Comparison of ENCODE assay signal across 20 cellular contexts in the genomic region with DNA sequence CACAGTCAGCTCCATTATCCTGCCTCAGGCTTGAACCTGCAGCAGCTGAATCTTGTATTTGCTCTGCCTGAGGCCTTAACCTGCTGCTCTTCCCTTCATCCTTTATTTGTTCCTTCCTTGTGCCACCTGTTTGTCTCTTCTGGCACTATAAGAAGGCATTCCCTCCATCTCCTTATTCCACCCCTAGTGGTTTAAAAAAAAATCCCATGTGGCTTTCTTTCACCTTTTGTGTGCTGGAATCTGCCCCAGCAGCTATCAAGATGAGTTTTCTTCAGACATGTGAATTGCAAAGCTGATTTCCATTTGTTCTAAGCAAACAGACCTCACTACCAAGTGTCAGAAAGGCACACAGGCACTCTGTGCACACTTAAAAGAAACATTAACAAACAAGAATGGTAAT.
"Had no signal": no experiment of that assay in that cellular context is flagged by ENCODE, and none has a peak within 500 bp of the region (broad histone marks: within the 10 kb centered on the region; RNA-seq: fewer than 3 reads in every experiment).

No MANE protein-coding gene starts in this region.

- H3K9ac ChIP-seq: parathyroid adenoma had no signal

- H3K27ac ChIP-seq: ascending aorta, breast epithelium, lower lobe of right lung, neutrophil, parathyroid adenoma, transverse colon had no signal

- DNase-seq: activated CD4-positive, alpha-beta T cell treated with anti-CD3 and anti-CD28 coated beads, Interleukin-2, amount 10 ng/mL, durations not matched to agents 7 days and 5 days; activated CD4-positive, CD25-positive, alpha-beta regulatory T cell; activated naive CD4-positive, alpha-beta T cell treated with anti-CD3 and anti-CD28 coated beads for 36 hours; activated naive CD8-positive, alpha-beta T cell treated with anti-CD3 and anti-CD28 coated beads, Interleukin-2, amount 50 U/mL, for 24 hours; activated T-cell treated with anti-CD3 and anti-CD28 coated beads for 4 hours; effector memory CD4-positive, alpha-beta T cell; foreskin melanocyte; left cardiac atrium; lower lobe of right lung; midbrain; stimulated activated CD4-positive, alpha-beta T cell treated with anti-CD3 and anti-CD28 coated beads, Interleukin-2, amount 100 ng/mL, for 48 hours; stimulated activated naive B cell treated with anti-CD40 and anti-IgM and Interleukin-4, amounts not matched to agents 10 μg/mL and 1 μg/mL and 100 μg/mL, for 72 hours; SW 1271; transverse colon had no signal

- H3K4me1 ChIP-seq: ascending aorta, breast epithelium, lower lobe of right lung, parathyroid adenoma, transverse colon had no signal

- H3K9me3 ChIP-seq: ascending aorta, breast epithelium, lower lobe of right lung, neutrophil, transverse colon had no signal

- ATAC-seq: activated naive CD8-positive, alpha-beta T cell treated with anti-CD3 and anti-CD28 coated beads, Interleukin-2, amount 50 U/mL, for 24 hours; left cardiac atrium; lower lobe of right lung; stimulated activated naive B cell treated with anti-CD40 and anti-IgM and Interleukin-4, amounts not matched to agents 10 μg/mL and 1 μg/mL and 100 μg/mL, for 72 hours had no signal

- H3K79me2 ChIP-seq: parathyroid adenoma had no signal

- H3K36me3 ChIP-seq: ascending aorta, breast epithelium, lower lobe of right lung, neutrophil, transverse colon had no signal

- H3K27ac Mint-ChIP-seq: activated CD4-positive, alpha-beta T cell treated with anti-CD3 and anti-CD28 coated beads, Interleukin-2, amount 10 ng/mL, durations not matched to agents 7 days and 5 days; activated naive CD4-positive, alpha-beta T cell treated with anti-CD3 and anti-CD28 coated beads for 36 hours; activated naive CD8-positive, alpha-beta T cell treated with anti-CD3 and anti-CD28 coated beads, Interleukin-2, amount 50 U/mL, for 24 hours; activated T-helper 2 cell treated with anti-CD3 and anti-CD28 coated beads, Interferon-gamma antibody, Interleukin-2, Interleukin-4, amounts not matched to agents 10 μg/mL and 5 μg/mL and 100 μg/mL, durations not matched to agents 14 hours and 24 hours and 36 hours; dendritic cell treated with granulocyte-macrophage colony-stimulating factor and Interleukin-4, amounts not matched to agents 40 ng/mL and 50 ng/mL, for 4 days; stimulated activated naive B cell treated with anti-CD40 and anti-IgM and Interleukin-4, amounts not matched to agents 10 μg/mL and 1 μg/mL and 100 μg/mL, for 72 hours had no signal

- H3K27me3 ChIP-seq: ascending aorta, breast epithelium, neutrophil, transverse colon had no signal

- H3K4me3 Mint-ChIP-seq: activated CD4-positive, alpha-beta T cell treated with anti-CD3 and anti-CD28 coated beads, Interleukin-2, amount 10 ng/mL, durations not matched to agents 7 days and 5 days; activated naive CD4-positive, alpha-beta T cell treated with anti-CD3 and anti-CD28 coated beads for 36 hours; activated naive CD8-positive, alpha-beta T cell treated with anti-CD3 and anti-CD28 coated beads, Interleukin-2, amount 50 U/mL, for 24 hours; dendritic cell treated with granulocyte-macrophage colony-stimulating factor and Interleukin-4, amounts not matched to agents 40 ng/mL and 50 ng/mL, for 4 days; stimulated activated naive B cell treated with anti-CD40 and anti-IgM and Interleukin-4, amounts not matched to agents 10 μg/mL and 1 μg/mL and 100 μg/mL, for 72 hours had no signal

- H3K4me1 Mint-ChIP-seq: stimulated activated naive B cell treated with anti-CD40 and anti-IgM and Interleukin-4, amounts not matched to agents 10 μg/mL and 1 μg/mL and 100 μg/mL, for 72 hours had no signal

- H3K4me3 ChIP-seq: ascending aorta, breast epithelium, lower lobe of right lung, transverse colon had no signal

- H3K36me3 Mint-ChIP-seq: stimulated activated naive B cell treated with anti-CD40 and anti-IgM and Interleukin-4, amounts not matched to agents 10 μg/mL and 1 μg/mL and 100 μg/mL, for 72 hours had no signal

- H3K27me3 Mint-ChIP-seq: activated CD4-positive, alpha-beta T cell treated with anti-CD3 and anti-CD28 coated beads, Interleukin-2, amount 10 ng/mL, durations not matched to agents 7 days and 5 days; activated naive CD8-positive, alpha-beta T cell treated with anti-CD3 and anti-CD28 coated beads, Interleukin-2, amount 50 U/mL, for 24 hours; dendritic cell treated with granulocyte-macrophage colony-stimulating factor and Interleukin-4, amounts not matched to agents 40 ng/mL and 50 ng/mL, for 4 days had no signal
